Comparison of ENCODE assay signal across 9 cellular contexts in genomic region chr16:68355447-68356248, GRCh38. TPM values are rescaled to one million over a fixed set of nuclear protein-coding genes. Genes with fewer than 3 reads are reported as not detected.
DNase-seq lines count a peak whose midpoint lies in the region; ATAC-seq and TF ChIP-seq lines count a peak whose summit lies in the region.
"Had no signal": no experiment of that assay in that cellular context is flagged by ENCODE, and none has a peak within 500 bp of the region (broad histone marks: within the 10 kb centered on the region; RNA-seq: fewer than 3 reads in every experiment).

No MANE protein-coding gene starts in this region.

- H3K4me2 ChIP-seq in neural cell (ENCODE audit: low read length): no peak overlapping the region

- in situ Hi-C loops in gastrocnemius medialis (cut with MboI; ENCODE audit: low sequenced_read_pairs in 4 of 4): no loop called here

- TF ChIP-seq RAD21 in neural cell (conservative IDR thresholded peaks at IDR 0.05): no peak

- H3F3A ChIP-seq in neural cell (ENCODE audit: insufficient read depth, low read length, poor library complexity, severe bottlenecking): no peaks in the 10 kb centered on the region

- H3K4me3 ChIP-seq in neural cell (ENCODE audit: low read length): no peak overlapping the region
- no peak overlapping the region for H3K4me3 ChIP-seq in gastrocnemius medialis
- H3K4me3 ChIP-seq: thoracic aorta had no signal

- H3K27ac ChIP-seq in neural cell (ENCODE audit: low read length) (no peak overlapping the region), gastrocnemius medialis (no peak overlapping the region)
- H3K27ac ChIP-seq: thoracic aorta had no signal

- no peak overlapping the region for H3K27ac Mint-ChIP-seq in activated CD4-positive, alpha-beta T cell treated with anti-CD3 and anti-CD28 coated beads for 36 hours
- no peak overlapping the region for H3K27ac Mint-ChIP-seq in WTC11
- H3K27ac Mint-ChIP-seq in Calu3 (ENCODE audit: unreplicated experiment): no peak overlapping the region

- no peaks in the 10 kb centered on the region for H3K27me3 Mint-ChIP-seq in activated CD4-positive, alpha-beta T cell treated with anti-CD3 and anti-CD28 coated beads for 36 hours
- no peaks in the 10 kb centered on the region for H3K27me3 Mint-ChIP-seq in WTC11 (ENCODE audit: low read depth)
- H3K27me3 Mint-ChIP-seq in Calu3 (ENCODE audit: unreplicated experiment): no peaks in the 10 kb centered on the region

- peaks cover 0 to 2% of the 10 kb centered on the region in 2 donors for H3K4me1 ChIP-seq in gastrocnemius medialis

- TF ChIP-seq EP300 in neural cell (conservative IDR thresholded peaks at IDR 0.05; ENCODE audit: poor library complexity, severe bottlenecking): no peak

- POLR2A ChIA-PET in activated CD4-positive, alpha-beta T cell treated with anti-CD3 and anti-CD28 coated beads for 36 hours (lab: Charles Lee): interaction anchor here (0.6 to 1.2 kb wide), 2 partner anchors 92 to 539 kb away, joined by 3 to 4 read pairs; partner anchors contain the start of gene SLC7A6
- POLR2A ChIA-PET in WTC11 (lab: Charles Lee): no interaction called here

- H4K20me1 ChIP-seq in neural cell (ENCODE audit: insufficient read depth): no peaks in the 10 kb centered on the region

- no TSS peak for BruUV-seq in Calu3 (replicated peaks; lab: Mats Ljungman, UMichigan)

- no peak overlapping the region for H3K4me3 Mint-ChIP-seq in activated CD4-positive, alpha-beta T cell treated with anti-CD3 and anti-CD28 coated beads for 36 hours
- H3K4me3 Mint-ChIP-seq in WTC11 (no peak overlapping the region), Calu3 (ENCODE audit: low read depth, unreplicated experiment) (no peak overlapping the region)

- no peak for TF ChIP-seq POLR2A in gastrocnemius medialis (IDR thresholded peaks at IDR 0.05)

- TF ChIP-seq CTCF in WTC11 (IDR thresholded peaks at IDR 0.05): 0 out of 2 replicates have a peak, but pooled peaks have one; percentile 23
- TF ChIP-seq CTCF in neural cell (IDR thresholded peaks at IDR 0.05; ENCODE audit: poor library complexity, severe bottlenecking): peak; percentile 32
- no peak for TF ChIP-seq CTCF in gastrocnemius medialis (IDR thresholded peaks at IDR 0.05 in 4 of 5, conservative IDR thresholded peaks at IDR 0.05 in 1 of 5)
- no peak for TF ChIP-seq CTCF in Calu3 (IDR thresholded peaks at IDR 0.05; ENCODE audit: unreplicated experiment)

- H3K4me1 Mint-ChIP-seq in activated CD4-positive, alpha-beta T cell treated with anti-CD3 and anti-CD28 coated beads for 36 hours: peaks cover 29% of the 10 kb centered on the region
- H3K4me1 Mint-ChIP-seq in WTC11 (no peaks in the 10 kb centered on the region), Calu3 (ENCODE audit: low read depth, unreplicated experiment) (no peaks in the 10 kb centered on the region)

- CTCF ChIA-PET in activated CD4-positive, alpha-beta T cell treated with anti-CD3 and anti-CD28 coated beads for 36 hours (lab: Charles Lee): interaction anchor here (0.6 to 1.3 kb wide), 3 partner anchors 21 to 111 kb away, joined by 3 to 6 read pairs (median 3); partner anchors contain the start of gene PLA2G15
- CTCF ChIA-PET in WTC11 (lab: Charles Lee) (interaction anchor here (0.6 to 2.7 kb wide), 9 partner anchors 9 to 509 kb away, joined by 3 to 7 read pairs (median 4); partner anchors contain the start of gene SLC7A6), Calu3 (lab: Charles Lee) (interaction anchor here (0.6 kb wide), 2 partner anchors 188 to 245 kb away, joined by 3 to 5 read pairs; no protein-coding TSS in a partner anchor)

- no peaks in the 10 kb centered on the region for H3K27me3 ChIP-seq in neural cell (ENCODE audit: insufficient read depth, low read depth, low read length)
- H3K27me3 ChIP-seq in gastrocnemius medialis: no peaks in the 10 kb centered on the region

- no peaks in the 10 kb centered on the region for H3K9me3 Mint-ChIP-seq in activated CD4-positive, alpha-beta T cell treated with anti-CD3 and anti-CD28 coated beads for 36 hours (ENCODE audit: low read depth)
- H3K9me3 Mint-ChIP-seq in WTC11: no peaks in the 10 kb centered on the region
- H3K9me3 Mint-ChIP-seq in Calu3 (ENCODE audit: low read depth, unreplicated experiment): no peaks in the 10 kb centered on the region

- H3K9ac ChIP-seq in neural cell (ENCODE audit: low read length): no peak overlapping the region

- peaks cover 46% of the 10 kb centered on the region for H3K36me3 Mint-ChIP-seq in activated CD4-positive, alpha-beta T cell treated with anti-CD3 and anti-CD28 coated beads for 36 hours (ENCODE audit: low read depth)
- H3K36me3 Mint-ChIP-seq in WTC11 (peaks cover 4% of the 10 kb centered on the region), Calu3 (ENCODE audit: insufficient read depth, unreplicated experiment) (peaks cover 41% of the 10 kb centered on the region)

- no peaks in the 10 kb centered on the region for H3K9me2 ChIP-seq in neural cell (ENCODE audit: insufficient read depth, low read length)

- H2AFZ ChIP-seq in neural cell (ENCODE audit: low read depth, low read length): no peak overlapping the region

- intact Hi-C loops in activated CD4-positive, alpha-beta T cell treated with anti-CD3 and anti-CD28 coated beads for 36 hours (cut with DNase I, micrococcal nuclease): no loop called here
- intact Hi-C loops in gastrocnemius medialis (cut with DNase I; ENCODE audit: low total_unique reads) (no loop called here), Calu3 (cut with micrococcal nuclease; ENCODE audit: unreplicated experiment) (no loop called here)

- no peak for ATAC-seq in activated CD4-positive, alpha-beta T cell treated with anti-CD3 and anti-CD28 coated beads for 36 hours
- ATAC-seq in HG02798 (IDR thresholded peaks at IDR 0.05; ENCODE audit: poor library complexity, unreplicated experiment): peak; percentile 8
- peak; percentile 78 for ATAC-seq in WTC11
- ATAC-seq in HG02571 (IDR thresholded peaks at IDR 0.05; ENCODE audit: unreplicated experiment): no peak
- no peak for ATAC-seq in gastrocnemius medialis

- no peaks in the 10 kb centered on the region for H3K36me3 ChIP-seq in neural cell (ENCODE audit: insufficient read depth, low read length)
- peaks cover 0 to 82% of the 10 kb centered on the region in 2 donors for H3K36me3 ChIP-seq in gastrocnemius medialis

- no peaks in the 10 kb centered on the region for H3K79me2 ChIP-seq in neural cell (replicated peaks; ENCODE audit: insufficient read depth, low read length)

- H3K9me3 ChIP-seq in neural cell (ENCODE audit: low read length) (no peaks in the 10 kb centered on the region), gastrocnemius medialis (no peaks in the 10 kb centered on the region)
- H3K9me3 ChIP-seq: thoracic aorta had no signal

- DNase-seq in activated CD4-positive, alpha-beta T cell treated with anti-CD3 and anti-CD28 coated beads for 36 hours: peak; percentile 48
- no peak for DNase-seq in activated CD4-positive, alpha-beta T cell treated with anti-CD3 and anti-CD28 coated beads for 4 hours
- DNase-seq in WTC11 (ENCODE audit: low spot score): peak; percentile 61
- DNase-seq in gastrocnemius medialis: no peak
- DNase-seq in Calu3: no peak

TF ChIP-seq in WTC11, 78 proteins besides CTCF, POLR2A, EP300 and RAD21:
- TF ChIP-seq ZNF423 (CRISPR knock-in tag; IDR thresholded peaks at IDR 0.05) (no peak), SOX15 (CRISPR knock-in tag; IDR thresholded peaks at IDR 0.05) (no peak), NFYB (CRISPR knock-in tag; conservative IDR thresholded peaks at IDR 0.05; ENCODE audit: low read depth) (no peak), ESRRA (CRISPR knock-in tag; IDR thresholded peaks at IDR 0.05; ENCODE audit: borderline replicate concordance) (no peak)

TF ChIP-seq in neural cell, 6 proteins besides CTCF, POLR2A, EP300 and RAD21:
- TF ChIP-seq REST (IDR thresholded peaks at IDR 0.05; ENCODE audit: borderline replicate concordance) (no peak), POLR2AphosphoS5 (IDR thresholded peaks at IDR 0.05) (no peak), MXI1 (conservative IDR thresholded peaks at IDR 0.05; ENCODE audit: poor library complexity, severe bottlenecking) (no peak), EZH2 (IDR thresholded peaks at IDR 0.05; ENCODE audit: borderline replicate concordance, insufficient read depth, low read length, poor library complexity, severe bottlenecking) (no peak), TAF1 (IDR thresholded peaks at IDR 0.05; ENCODE audit: low read depth) (no peak), SMC3 (conservative IDR thresholded peaks at IDR 0.05; ENCODE audit: poor library complexity) (no peak)

RNA-seq across cellular contexts. Expression of gene PRMT7, which starts 44.8 kb away (rescaled TPM):
- total RNA-seq in activated CD4-positive, alpha-beta T cell treated with anti-CD3 and anti-CD28 coated beads for 36 hours: 10 to 100 TPM; 62.7 to 70.7 TPM
- 50.3 to 59.3 TPM (median 52.5 TPM) in 3 replicates for total RNA-seq in WTC11 (2021)
- 203 and 207 TPM in 2 replicates for polyA plus RNA-seq in neural cell
- 78.6 and 84.6 TPM in 2 replicates for polyA minus RNA-seq in neural cell
- total RNA-seq in gastrocnemius medialis: 10 to 100 TPM; 22.2 to 41.0 (median 32.8) TPM
- total RNA-seq in Calu3 (2022): 49.4 and 57.8 TPM in 2 replicates

RNA-seq across cellular contexts. Expression of gene SLC7A6OS, which starts 44.9 kb away (rescaled TPM):
- total RNA-seq in activated CD4-positive, alpha-beta T cell treated with anti-CD3 and anti-CD28 coated beads for 36 hours: 10 to 100 TPM; 17.4 to 21.7 TPM
- total RNA-seq in WTC11 (2021) (20.5 to 22.6 TPM (median 20.7 TPM) in 3 replicates), gastrocnemius medialis (1 to 10 TPM; 5.0 to 8.8 (median 7.3) TPM), Calu3 (2022) (28.4 and 34.9 TPM in 2 replicates)
- 18.9 and 21.3 TPM in 2 replicates for polyA plus RNA-seq in neural cell
- 15.3 and 24.3 TPM in 2 replicates for polyA minus RNA-seq in neural cell

Comparison
In these comparisons a context has a peak if more than half of its experiments do, and no peak if none do; other contexts are left out.
1. DNase-seq: peak in activated CD4-positive, alpha-beta T cell treated with anti-CD3 and anti-CD28 coated beads for 36 hours (single experiment) and WTC11 (single experiment); none in activated CD4-positive, alpha-beta T cell treated with anti-CD3 and anti-CD28 coated beads for 4 hours (0 of 2), gastrocnemius medialis (0 of 2) and Calu3 (single experiment).
2. ATAC-seq: peak in HG02798 (single experiment) and WTC11 (single experiment); none in activated CD4-positive, alpha-beta T cell treated with anti-CD3 and anti-CD28 coated beads for 36 hours (single experiment), HG02571 (single experiment) and gastrocnemius medialis (0 of 2).
3. CTCF ChIP-seq: peak in WTC11 (single experiment) and neural cell (single experiment); none in gastrocnemius medialis (0 of 5) and Calu3 (single experiment).